ENCODE assay signal across 8 cellular contexts in genomic region chr18:77068321-77068841, GRCh38.
DNase-seq lines count a peak whose midpoint lies in the region; ATAC-seq, FAIRE-seq and TF ChIP-seq lines count a peak whose summit lies in the region.

No MANE protein-coding gene starts in this region.

- no peaks in the 10 kb centered on the region for H3K9me3 ChIP-seq in trophoblast cell (ENCODE audit: insufficient read depth, low read depth, low read length)

- peaks cover 0 to 2% of the 10 kb centered on the region in 2 experiments for H3K36me3 ChIP-seq in trophoblast cell (ENCODE audit: control insufficient read depth in 1 of 2, insufficient read depth in 2 of 2, low read length in 2 of 2)

- H2AFZ ChIP-seq in trophoblast cell (ENCODE audit: insufficient read depth, low read length, poor library complexity), result no peak overlapping the region

- H3K4me3 ChIP-seq in epithelial cell of esophagus (ENCODE audit: low read length), result no peak overlapping the region
- H3K4me3 ChIP-seq in trophoblast cell (ENCODE audit: low read depth, low read length), result no peak overlapping the region

- peaks cover 20 to 29% of the 10 kb centered on the region in 2 experiments for H3K4me1 ChIP-seq in trophoblast cell (ENCODE audit: control insufficient read depth in 1 of 2, insufficient read depth in 2 of 2, low read length in 2 of 2)

- H3K27ac Mint-ChIP-seq in T-cell, result peak overlapping the region; percentile 87 to 100

- H3K36me3 Mint-ChIP-seq in T-cell, result peaks cover 53% of the 10 kb centered on the region

- FAIRE-seq in GM12891 (lab: Jason Lieb, UNC), result no peak

- H3K79me1 ChIP-seq in trophoblast cell (ENCODE audit: low read length), result peaks cover 2% of the 10 kb centered on the region

- H2BK5ac ChIP-seq in trophoblast cell (ENCODE audit: low read depth, low read length, poor library complexity), result peak overlapping the region; percentile 14

- ATAC-seq in HG02870 (IDR thresholded peaks at IDR 0.05; ENCODE audit: unreplicated experiment) (peak; percentile 31), T-cell (replicated peaks in 1 of 4) (peak; percentile 56 to 72 (median 64))

- DNase-seq in GM12891 (ENCODE audit: insufficient read length, low spot score) (no peak), T-cell (peak in 28 of 34 experiments; percentile 30 to 78 (median 48)), epithelial cell of esophagus (ENCODE audit: low read depth) (peak; percentile 70), trophoblast cell (no peak), GM19238 (ENCODE audit: insufficient read length, low spot score) (no peak), amygdala (lab: John Stamatoyannopoulos, UW) (no peak), NCI-H82 treated with DMSO at 0.1 percent for 48 hours (lab: John Stamatoyannopoulos, UW; ENCODE audit: unreplicated experiment) (no peak)

- no CpG with 5 or more reads among the region's 8 CpGs for WGBS in trophoblast cell (ENCODE audit: extremely low coverage, insufficient coverage, insufficient read length)

- H3K14ac ChIP-seq in trophoblast cell (ENCODE audit: low read length), result no peak overlapping the region

- no peak overlapping the region for H3K18ac ChIP-seq in trophoblast cell (ENCODE audit: low read length)

- H3K4me2 ChIP-seq in trophoblast cell (ENCODE audit: low read length), result no peak overlapping the region

- H3K23ac ChIP-seq in trophoblast cell (ENCODE audit: low read length), result no peak overlapping the region

- no peaks in the 10 kb centered on the region for H3K27me3 ChIP-seq in trophoblast cell (ENCODE audit: insufficient read depth, low read length)

- H4K91ac ChIP-seq in trophoblast cell (ENCODE audit: low read depth, low read length), result no peak overlapping the region

- H3K9me3 Mint-ChIP-seq in T-cell, result no peaks in the 10 kb centered on the region

- no peak overlapping the region for H2BK120ac ChIP-seq in trophoblast cell (ENCODE audit: insufficient read depth, low read length, poor library complexity)

- no peak for TF ChIP-seq POLR2A in GM12891 (IDR thresholded peaks at IDR 0.05; ENCODE audit: low read depth, low read length)

- H3K9ac ChIP-seq in trophoblast cell (ENCODE audit: low read length), result no peak overlapping the region

- no peak overlapping the region for H4K8ac ChIP-seq in trophoblast cell (ENCODE audit: low read depth, low read length)

- no peaks in the 10 kb centered on the region for H3K27me3 Mint-ChIP-seq in T-cell

- no peak overlapping the region for H4K12ac ChIP-seq in trophoblast cell (ENCODE audit: low read depth, low read length)

- POLR2A ChIA-PET in T-cell (lab: Charles Lee), result interaction anchor here in 1 of 2 donors (0.6 to 1.1 kb wide), 3 partner anchors 17 to 58 kb away, joined by 3 read pairs; no protein-coding TSS in a partner anchor

- H2BK12ac ChIP-seq in trophoblast cell (ENCODE audit: low read length), result no peak overlapping the region

- peaks cover 95 to 100% (median 99%) of the 10 kb centered on the region in 3 donors for H3K4me1 Mint-ChIP-seq in T-cell

- H2AK5ac ChIP-seq in trophoblast cell (ENCODE audit: low read length), result no peak overlapping the region

- CTCF ChIA-PET in T-cell (lab: Charles Lee), result interaction anchor here in 1 of 2 donors (1.8 kb wide), 1 partner anchor 14 kb away, joined by 10 read pairs; no protein-coding TSS in a partner anchor

- H3K79me2 ChIP-seq in trophoblast cell (ENCODE audit: control insufficient read depth, insufficient read depth, low read length, poor library complexity), result peaks cover 1% of the 10 kb centered on the region

- H3K4me3 Mint-ChIP-seq in T-cell, result peak overlapping the region; percentile 58 to 72 (median 71)

- H3K27ac ChIP-seq in trophoblast cell (ENCODE audit: low read depth, low read length), result peak overlapping the region; percentile 63

- no peak for TF ChIP-seq CTCF in epithelial cell of esophagus (IDR thresholded peaks at IDR 0.05; ENCODE audit: insufficient read depth, low read depth, low read length, missing control alignments)

- H3K4ac ChIP-seq in trophoblast cell (ENCODE audit: low read depth, low read length), result no peak overlapping the region

TF ChIP-seq in GM12891, 5 proteins besides CTCF, POLR2A, EP300 and RAD21:
- TF ChIP-seq SPI1 (IDR thresholded peaks at IDR 0.05; ENCODE audit: low read depth, low read length) (peak; percentile 60), TAF1 (IDR thresholded peaks at IDR 0.05; ENCODE audit: low read depth, low read length) (no peak)

Comparison
In these comparisons a context has a peak if more than half of its experiments do, and no peak if none do; other contexts are left out.
1. DNase-seq: peak in T-cell (28 of 34) and epithelial cell of esophagus (single experiment); none in GM12891 (single experiment), trophoblast cell (0 of 2), GM19238 (single experiment), amygdala (0 of 56) and NCI-H82 treated with DMSO at 0.1 percent for 48 hours (single experiment).